17 cellular contexts compared by ENCODE assay signal in genomic region chr7:137950967-137951366, GRCh38. TPM values are rescaled to one million over a fixed set of nuclear protein-coding genes. Genes with fewer than 3 reads are reported as not detected.
DNase-seq lines count a peak whose midpoint lies in the region; ATAC-seq and TF ChIP-seq lines count a peak whose summit lies in the region.
"Had no signal": no experiment of that assay in that cellular context is flagged by ENCODE, and none has a peak within 500 bp of the region (broad histone marks: within the 10 kb centered on the region; RNA-seq: fewer than 3 reads in every experiment).

No MANE protein-coding gene starts in this region.

- peak overlapping the region; percentile 21 for H2AK5ac ChIP-seq in mesenchymal stem cell (ENCODE audit: low read length, severe bottlenecking)

- no peak overlapping the region for H3K9ac ChIP-seq in mesenchymal stem cell (ENCODE audit: low read length)

- H3K79me1 ChIP-seq in mesenchymal stem cell (replicated peaks; ENCODE audit: low read length, poor library complexity, severe bottlenecking), result peaks cover 12% of the 10 kb centered on the region

- DNase-seq in DMS79 (lab: John Stamatoyannopoulos, UW), result peak; percentile 11
- no peak for DNase-seq in DMS79 treated with DMSO at 0.1 percent for 48 hours (lab: John Stamatoyannopoulos, UW)
- DNase-seq in Peyer's patch, result no peak
- DNase-seq in mesenchymal stem cell, result no peak
- peak; percentile 47 to 50 for DNase-seq in thyroid gland
- no peak for DNase-seq in activated T-cell treated with anti-CD3 and anti-CD28 coated beads, Interleukin-2, amount 50 U/mL, for 72 hours
- no peak for DNase-seq in AG20443 (ENCODE audit: low spot score)
- DNase-seq: 8988T; CD4-positive, alpha-beta memory T cell; DMS153; Karpas-422; NCI-H1417 treated with DMSO at 0.1 percent for 48 hours; NCI-H2029; Right ventricle myocardium superior had no signal

- H3K27ac ChIP-seq in Peyer's patch, result peak overlapping the region in 3 of 4 donors; percentile 11 to 84 (median 79)
- no peak overlapping the region for H3K27ac ChIP-seq in mesenchymal stem cell (ENCODE audit: low read length, poor library complexity, severe bottlenecking)
- H3K27ac ChIP-seq in thyroid gland, result peak overlapping the region; percentile 75 to 98 (median 89)
- H3K27ac ChIP-seq: SK-N-MC had no signal

- no peak overlapping the region for H3K4ac ChIP-seq in mesenchymal stem cell (ENCODE audit: low read depth in 1 of 2, low read length in 2 of 2)

- no peak overlapping the region for H3K4me2 ChIP-seq in mesenchymal stem cell (ENCODE audit: low read length, poor library complexity, severe bottlenecking)

- H3K9me3 Mint-ChIP-seq in activated T-cell treated with anti-CD3 and anti-CD28 coated beads, Interleukin-2, amount 50 U/mL, for 72 hours, result no peaks in the 10 kb centered on the region
- H3K9me3 Mint-ChIP-seq: CD4-positive, alpha-beta memory T cell had no signal

- H3K4me3 Mint-ChIP-seq in activated T-cell treated with anti-CD3 and anti-CD28 coated beads, Interleukin-2, amount 50 U/mL, for 72 hours, result no peak overlapping the region
- H3K4me3 Mint-ChIP-seq: CD4-positive, alpha-beta memory T cell had no signal

- H3K4me1 ChIP-seq in Peyer's patch (peaks cover 0 to 68% (median 9%) of the 10 kb centered on the region in 4 donors), mesenchymal stem cell (ENCODE audit: control insufficient read depth, insufficient read depth, low read depth, low read length) (peaks cover 13% of the 10 kb centered on the region), thyroid gland (peaks cover 71 to 74% of the 10 kb centered on the region in 2 donors)

- H2BK5ac ChIP-seq in mesenchymal stem cell (ENCODE audit: low read depth, low read length, poor library complexity, severe bottlenecking), result no peak overlapping the region

- H4K91ac ChIP-seq in mesenchymal stem cell (ENCODE audit: low read length), result no peak overlapping the region

- no peak overlapping the region for H3K27ac Mint-ChIP-seq in activated T-cell treated with anti-CD3 and anti-CD28 coated beads, Interleukin-2, amount 50 U/mL, for 72 hours

- H4K8ac ChIP-seq in mesenchymal stem cell (ENCODE audit: low read length), result no peak overlapping the region

- no peak overlapping the region for H2AFZ ChIP-seq in mesenchymal stem cell (ENCODE audit: low read depth, low read length)

- no peak overlapping the region for H2BK120ac ChIP-seq in mesenchymal stem cell (ENCODE audit: low read depth, low read length)

- H2BK12ac ChIP-seq in mesenchymal stem cell (ENCODE audit: low read length in 2 of 2), result peak overlapping the region in 1 of 2 experiments; percentile 30

- H3K4me3 ChIP-seq in Peyer's patch (no peak overlapping the region), mesenchymal stem cell (ENCODE audit: insufficient read depth in 1 of 2, low read depth in 1 of 2, low read length in 2 of 2) (no peak overlapping the region), thyroid gland (replicated peaks in 1 of 3) (no peak overlapping the region)
- H3K4me3 ChIP-seq: SK-N-MC had no signal

- no peak overlapping the region for H3K14ac ChIP-seq in mesenchymal stem cell (ENCODE audit: low read length in 2 of 2)

- WGBS in mesenchymal stem cell, result 97% methylated on average over 5 of the region's 7 CpGs
- WGBS in thyroid gland, 2 donors, result 52 to 64% methylated on average over 7 of the region's 7 CpGs

- H3K27me3 Mint-ChIP-seq in activated T-cell treated with anti-CD3 and anti-CD28 coated beads, Interleukin-2, amount 50 U/mL, for 72 hours (ENCODE audit: low read depth), result no peaks in the 10 kb centered on the region
- H3K27me3 Mint-ChIP-seq: CD4-positive, alpha-beta memory T cell had no signal

- no peak overlapping the region for H3K18ac ChIP-seq in mesenchymal stem cell (ENCODE audit: low read depth in 1 of 2, low read length in 2 of 2)

- intact Hi-C loops in thyroid gland (cut with DNase I), result no loop called here

- H3K36me3 Mint-ChIP-seq in activated T-cell treated with anti-CD3 and anti-CD28 coated beads, Interleukin-2, amount 50 U/mL, for 72 hours (ENCODE audit: insufficient read depth in 2 of 2), result peaks cover 0 to 2% of the 10 kb centered on the region in 2 donors

- no peak overlapping the region for H3K23ac ChIP-seq in mesenchymal stem cell (ENCODE audit: low read length in 2 of 2)

- no peaks in the 10 kb centered on the region for H3K9me3 ChIP-seq in Peyer's patch
- H3K9me3 ChIP-seq in mesenchymal stem cell (ENCODE audit: control insufficient read depth, low read length), result no peaks in the 10 kb centered on the region
- no peaks in the 10 kb centered on the region for H3K9me3 ChIP-seq in thyroid gland

- peaks cover 19% of the 10 kb centered on the region for H3K4me1 Mint-ChIP-seq in activated T-cell treated with anti-CD3 and anti-CD28 coated beads, Interleukin-2, amount 50 U/mL, for 72 hours (ENCODE audit: low read depth)

- no peaks in the 10 kb centered on the region for H3K27me3 ChIP-seq in Peyer's patch
- no peaks in the 10 kb centered on the region for H3K27me3 ChIP-seq in mesenchymal stem cell (ENCODE audit: control insufficient read depth in 1 of 2, insufficient read depth in 1 of 2, low read length in 2 of 2)
- no peaks in the 10 kb centered on the region for H3K27me3 ChIP-seq in thyroid gland

- TF ChIP-seq CTCF in Peyer's patch (IDR thresholded peaks at IDR 0.05) (no peak), thyroid gland (IDR thresholded peaks at IDR 0.05) (peak in 1 of 6 experiments; percentile 2)

- no peak for ATAC-seq in activated T-cell treated with anti-CD3 and anti-CD28 coated beads, Interleukin-2, amount 50 U/mL, for 72 hours (replicated peaks in 1 of 2)
- no peak for ATAC-seq in GM21367 (IDR thresholded peaks at IDR 0.05; ENCODE audit: unreplicated experiment)
- ATAC-seq: Panc1 had no signal

- TF ChIP-seq POLR2A in Peyer's patch (IDR thresholded peaks at IDR 0.05) (no peak), thyroid gland (IDR thresholded peaks at IDR 0.05) (peak in 1 of 2 donors; percentile 71)

- no peak overlapping the region for H2BK15ac ChIP-seq in mesenchymal stem cell (ENCODE audit: low read depth, poor library complexity, severe bottlenecking)

- no peaks in the 10 kb centered on the region for H3K36me3 ChIP-seq in Peyer's patch
- peaks cover 0 to 22% of the 10 kb centered on the region in 2 experiments for H3K36me3 ChIP-seq in mesenchymal stem cell (ENCODE audit: control insufficient read depth in 1 of 2, insufficient read depth in 2 of 2, low read depth in 1 of 2, low read length in 2 of 2)
- H3K36me3 ChIP-seq in thyroid gland, result no peaks in the 10 kb centered on the region

RNA-seq across cellular contexts. Expression of gene CREB3L2, which starts 50.9 kb away (rescaled TPM):
- total RNA-seq in Peyer's patch (10 to 100 TPM; 20.6 to 42.7 (median 33.6) TPM), thyroid gland (100 to 1,000 TPM in 2 of 4 donors, 10 to 100 TPM in 2; 86.1 to 143 (median 103) TPM)
- 52.7 TPM for polyA plus RNA-seq in mesenchymal stem cell (2013, experiment 1 of 2)
- polyA plus RNA-seq in mesenchymal stem cell (2013, experiment 2 of 2), result 51.1 TPM
- 10 to 100 TPM; 49.4 to 55.1 TPM for total RNA-seq in activated T-cell treated with anti-CD3 and anti-CD28 coated beads, Interleukin-2, amount 50 U/mL, for 72 hours

Comparison
In these comparisons a context has a peak if more than half of its experiments do, and no peak if none do; other contexts are left out.
1. DNase-seq: peak in DMS79 (single experiment) and thyroid gland (2 of 2); none in DMS79 treated with DMSO at 0.1 percent for 48 hours (single experiment), Peyer's patch (0 of 3), mesenchymal stem cell (single experiment), activated T-cell treated with anti-CD3 and anti-CD28 coated beads, Interleukin-2, amount 50 U/mL, for 72 hours (0 of 2) and AG20443 (single experiment).